ENCODE assay signal across 1 cellular context in genomic region chr7:35617076-35617475, GRCh38.
TF ChIP-seq lines count a peak whose summit lies in the region.

No MANE protein-coding gene starts in this region.

TF ChIP-seq in IMR-90, 13 proteins besides CTCF, POLR2A, EP300 and RAD21:
- TF ChIP-seq MAZ (IDR thresholded peaks at IDR 0.05; ENCODE audit: borderline replicate concordance, low read depth, low read length) (no peak), RFX5 (IDR thresholded peaks at IDR 0.05; ENCODE audit: low read depth, low read length) (no peak), BHLHE40 (IDR thresholded peaks at IDR 0.05; ENCODE audit: low read depth, low read length) (no peak), ELK1 (IDR thresholded peaks at IDR 0.05; ENCODE audit: borderline replicate concordance, low read depth, low read length) (no peak), CEBPB (IDR thresholded peaks at IDR 0.05; ENCODE audit: low read depth, low read length) (no peak), RCOR1 (IDR thresholded peaks at IDR 0.05; ENCODE audit: insufficient replicate concordance, low read length) (no peak)
- TF ChIP-seq, protein P1, sequence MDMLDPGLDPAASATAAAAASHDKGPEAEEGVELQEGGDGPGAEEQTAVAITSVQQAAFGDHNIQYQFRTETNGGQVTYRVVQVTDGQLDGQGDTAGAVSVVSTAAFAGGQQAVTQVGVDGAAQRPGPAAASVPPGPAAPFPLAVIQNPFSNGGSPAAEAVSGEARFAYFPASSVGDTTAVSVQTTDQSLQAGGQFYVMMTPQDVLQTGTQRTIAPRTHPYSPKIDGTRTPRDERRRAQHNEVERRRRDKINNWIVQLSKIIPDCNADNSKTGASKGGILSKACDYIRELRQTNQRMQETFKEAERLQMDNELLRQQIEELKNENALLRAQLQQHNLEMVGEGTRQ (IDR thresholded peaks at IDR 0.05; ENCODE audit: low read depth, low read length): no peak
TF ChIP-seq in IMR-90: peak in this region for 0.
